In the genomic region with DNA sequence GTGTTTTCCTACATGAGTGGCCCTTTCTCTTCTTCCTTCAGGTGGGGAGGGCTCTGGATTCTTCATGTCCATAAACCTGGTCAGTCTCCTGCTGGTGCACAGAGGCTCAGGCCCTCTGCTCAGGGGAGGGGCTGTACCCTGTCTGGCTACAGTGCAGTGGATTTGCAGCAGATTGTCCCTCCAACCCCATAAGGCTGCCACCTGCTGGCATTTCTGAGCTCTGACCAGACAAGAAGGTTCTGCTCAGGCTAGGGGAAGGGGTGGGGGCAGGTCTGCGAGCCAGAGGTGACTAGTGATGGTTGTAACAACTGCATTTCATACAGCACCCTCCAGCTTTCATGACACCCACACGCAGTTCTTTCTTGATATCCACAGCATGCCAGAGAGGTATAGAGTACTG, we compare ENCODE assay signal across 8 cellular contexts.
DNase-seq lines count a peak whose midpoint lies in the region; ATAC-seq and TF ChIP-seq lines count a peak whose summit lies in the region.
"Not testable (repeated sequence)": the region's sequence is repeated elsewhere in the genome, so short reads cannot be mapped to it uniquely, and the experiment has no call there.

No MANE protein-coding gene starts in this region.

- not testable (repeated sequence) for H3K4me1 ChIP-seq in HAP-1; RWPE2 (ENCODE audit: insufficient read depth, poor library complexity, severe bottlenecking); adrenal gland (replicated peaks in 1 of 2)
- H3K4me1 ChIP-seq in lower lobe of right lung, result peaks cover 20% of the 10 kb centered on the region

- intact Hi-C loops in adrenal gland (cut with DNase I), result loop anchor here (5.0 kb wide), 1 partner anchor 50 kb away; no protein-coding TSS in a partner anchor
- intact Hi-C loops in lower lobe of right lung (cut with DNase I), result loop anchor here (10.0 kb wide), 1 partner anchor 47 kb away; no protein-coding TSS in a partner anchor

- peak; percentile 90 for ATAC-seq in RWPE2 (ENCODE audit: low read depth)
- ATAC-seq in lower lobe of right lung, result peak; percentile 79 to 86

- WGBS in adrenal gland, 4 donors, result 13 to 17% methylated on average over 2 of the region's 2 CpGs; no CpG with 5 or more reads in 2 of the 4 donors

- not testable (repeated sequence) for H3K27me3 ChIP-seq in HAP-1 (ENCODE audit: low read depth); RWPE2 (ENCODE audit: insufficient read depth, poor library complexity, severe bottlenecking); adrenal gland; lower lobe of right lung (ENCODE audit: low read depth)

- not testable (repeated sequence) for H3K9me3 ChIP-seq in HAP-1; RWPE2 (ENCODE audit: severe bottlenecking); adrenal gland (replicated peaks in 1 of 3); lower lobe of right lung

- TF ChIP-seq CTCF in RWPE2 (IDR thresholded peaks at IDR 0.05; ENCODE audit: poor library complexity, severe bottlenecking) (peak; percentile 62), adrenal gland (IDR thresholded peaks at IDR 0.05) (peak; percentile 32 to 73 (median 64)), fibroblast of pulmonary artery (IDR thresholded peaks at IDR 0.05; ENCODE audit: low read length, missing control alignments) (peak; percentile 56), lower lobe of right lung (IDR thresholded peaks at IDR 0.05) (peak; percentile 55)

- TF ChIP-seq POLR2A in adrenal gland (IDR thresholded peaks at IDR 0.05), result not testable (repeated sequence)

- H3K36me3 ChIP-seq in HAP-1 (replicated peaks); RWPE2 (ENCODE audit: low read depth); adrenal gland (replicated peaks in 1 of 2); lower lobe of right lung: not testable (repeated sequence)

- in situ Hi-C loops in HAP-1 (cut with MboI; ENCODE audit: low sequenced_read_pairs), result not testable (repeated sequence)

- not testable (repeated sequence) for H3K4me3 ChIP-seq in HAP-1; RWPE2 (ENCODE audit: severe bottlenecking); fibroblast of pulmonary artery (replicated peaks; ENCODE audit: low read depth, low read length)
- H3K4me3 ChIP-seq in adrenal gland (peak overlapping the region in 1 of 4 donors; percentile 20), lower lobe of right lung (peak overlapping the region; percentile 37)

- DNase-seq in CD1c-positive myeloid dendritic cell (ENCODE audit: extremely low spot score) (peak; percentile 47), HAP-1 (ENCODE audit: low spot score in 2 of 2) (peak; percentile 22 to 75), NCI-H1694 treated with DMSO at 0.1 percent for 48 hours (lab: John Stamatoyannopoulos, UW) (peak; percentile 54), adrenal gland (peak; percentile 65 to 84 (median 77)), fibroblast of pulmonary artery (ENCODE audit: low read depth) (peak; percentile 77), lower lobe of right lung (peak; percentile 69)
- DNase-seq in RWPE2 (ENCODE audit: low spot score), result not testable (repeated sequence)
- DNase-seq in stimulated activated CD4-positive, alpha-beta T cell treated with anti-CD3 and anti-CD28 coated beads, Interleukin-1b, Interleukin-23, amount 100 ng/mL, for 48 hours, result peak; percentile 23

- H3K27ac ChIP-seq in RWPE2 (ENCODE audit: poor library complexity, severe bottlenecking); adrenal gland: not testable (repeated sequence)
- peak overlapping the region; percentile 41 for H3K27ac ChIP-seq in lower lobe of right lung
